In genomic region chr7:55382251-55382650, GRCh38 we compare ENCODE assay signal across 16 cellular contexts.
"Had no signal": no experiment of that assay in that cellular context is flagged by ENCODE, and none has a peak within 500 bp of the region (broad histone marks: within the 10 kb centered on the region; RNA-seq: fewer than 3 reads in every experiment).

No MANE protein-coding gene starts in this region.

- H3K27ac Mint-ChIP-seq: natural killer cell had no signal

- H3K27ac ChIP-seq: colonic mucosa, heart right ventricle, right atrium auricular region, sigmoid colon had no signal

- H3K4me3 Mint-ChIP-seq: natural killer cell, neural crest cell had no signal

- ATAC-seq: heart right ventricle; left lobe of liver; mucosa of descending colon; natural killer cell; stimulated activated naive CD8-positive, alpha-beta T cell treated with anti-CD3 and anti-CD28 coated beads, Interleukin-15, Interleukin-2, amounts not matched to agents 100 U/mL and 50 U/mL, for 24 hours had no signal

- H3K36me3 ChIP-seq: colonic mucosa, heart right ventricle, right atrium auricular region, sigmoid colon had no signal

- H3K27me3 ChIP-seq: colonic mucosa, heart right ventricle, right atrium auricular region, sigmoid colon had no signal

- DNase-seq: cerebellar nuclear complex; colonic mucosa; dermis blood vessel endothelial cell; effector CD4-positive, alpha-beta T cell; heart right ventricle; kidney glomerular epithelial cell; mucosa of descending colon; natural killer cell; sigmoid colon; stimulated activated CD4-positive, alpha-beta T cell treated with anti-CD3 and anti-CD28 coated beads, Interleukin-12 subunit alpha, Interleukin-12 subunit beta, amount 100 ng/mL, for 4 hours; stimulated activated naive CD8-positive, alpha-beta T cell treated with anti-CD3 and anti-CD28 coated beads, Interleukin-15, Interleukin-2, amounts not matched to agents 100 U/mL and 50 U/mL, for 24 hours; trophoblast cell had no signal

- H3K4me1 ChIP-seq: colonic mucosa, heart right ventricle, right atrium auricular region, sigmoid colon had no signal

- H3K4me3 ChIP-seq: colonic mucosa, heart right ventricle, mucosa of descending colon, right atrium auricular region, sigmoid colon, skin epidermis had no signal

- H3K9me3 ChIP-seq: colonic mucosa had no signal
